29 cellular contexts compared by ENCODE assay signal in genomic region chr6:130043344-130043743, GRCh38.
"Had no signal": no experiment of that assay in that cellular context is flagged by ENCODE, and none has a peak within 500 bp of the region (broad histone marks: within the 10 kb centered on the region; RNA-seq: fewer than 3 reads in every experiment).

No MANE protein-coding gene starts in this region.

- DNase-seq: dermis blood vessel endothelial cell; effector memory CD4-positive, alpha-beta T cell; foreskin keratinocyte; heart left ventricle; islet precursor cell; kidney glomerular epithelial cell; left colon; mesenchymal stem cell; midbrain; naive thymus-derived CD4-positive, alpha-beta T cell; nucleus accumbens; sigmoid colon; spleen; stimulated activated CD4-positive, alpha-beta T cell treated with anti-CD3 and anti-CD28 coated beads, Interleukin-4, amount 100 ng/mL, for 4 hours; stimulated activated naive CD8-positive, alpha-beta T cell treated with anti-CD3 and anti-CD28 coated beads, Interleukin-15, Interleukin-2, amounts not matched to agents 100 U/mL and 50 U/mL, for 24 hours; substantia nigra; testis; tibial artery; upper lobe of left lung had no signal

- H3K4me1 ChIP-seq: esophagus muscularis mucosa, foreskin keratinocyte, gastroesophageal sphincter, heart left ventricle, neural progenitor cell, prostate gland, right atrium auricular region, sigmoid colon, testis, tibial artery, upper lobe of left lung had no signal

- ATAC-seq: foreskin keratinocyte; gastroesophageal sphincter; heart left ventricle; left colon; naive thymus-derived CD4-positive, alpha-beta T cell; stimulated activated memory B cell treated with anti-CD40 and anti-IgM and Interleukin-4, amounts not matched to agents 10 μg/mL and 1 μg/mL and 100 μg/mL, for 72 hours; stimulated activated naive CD8-positive, alpha-beta T cell treated with anti-CD3 and anti-CD28 coated beads, Interleukin-15, Interleukin-2, amounts not matched to agents 100 U/mL and 50 U/mL, for 24 hours had no signal

- H3K27ac ChIP-seq: coronary artery, esophagus muscularis mucosa, foreskin keratinocyte, gastroesophageal sphincter, heart left ventricle, hepatocyte, neural progenitor cell, prostate gland, right atrium auricular region, sigmoid colon, spleen, testis, tibial artery, upper lobe of left lung had no signal

- H3K4me2 ChIP-seq: hepatocyte, neural progenitor cell had no signal

- FAIRE-seq: endothelial cell of umbilical vein, urothelium cell line had no signal

- H3K9ac ChIP-seq: neural progenitor cell had no signal

- H3K27me3 ChIP-seq: esophagus muscularis mucosa, foreskin keratinocyte, gastroesophageal sphincter, heart left ventricle, hepatocyte, neural progenitor cell, right atrium auricular region, sigmoid colon, spleen, testis, tibial artery, upper lobe of left lung had no signal

- H3K4me3 ChIP-seq: coronary artery, esophagus muscularis mucosa, gastroesophageal sphincter, heart left ventricle, hepatocyte, neural progenitor cell, prostate gland, right atrium auricular region, sigmoid colon, spleen, testis, tibial artery, upper lobe of left lung had no signal

- H3K36me3 ChIP-seq: esophagus muscularis mucosa, gastroesophageal sphincter, neural progenitor cell, prostate gland, right atrium auricular region, sigmoid colon, tibial artery, upper lobe of left lung had no signal
